Comparison of ENCODE assay signal across 24 cellular contexts in genomic region chr7:25068814-25069213, GRCh38. TPM values are rescaled to one million over a fixed set of nuclear protein-coding genes. Genes with fewer than 3 reads are reported as not detected.
A peak's percentile ranks its signal among the peaks of the same experiment; 100 is the strongest.
DNase-seq lines count a peak whose midpoint lies in the region; ATAC-seq, FAIRE-seq and TF ChIP-seq lines count a peak whose summit lies in the region.
"Had no signal": no experiment of that assay in that cellular context is flagged by ENCODE, and none has a peak within 500 bp of the region (broad histone marks: within the 10 kb centered on the region; RNA-seq: fewer than 3 reads in every experiment).

No MANE protein-coding gene starts in this region.

- H3K9me3 Mint-ChIP-seq in nephron = no peaks in the 10 kb centered on the region
- no peaks in the 10 kb centered on the region for H3K9me3 Mint-ChIP-seq in activated T-cell treated with anti-CD3 and anti-CD28 coated beads, Interleukin-2, amount 50 U/mL, for 72 hours
- H3K9me3 Mint-ChIP-seq: activated T-helper 2 cell treated with anti-CD3 and anti-CD28 coated beads, Interferon-gamma antibody, Interleukin-2, Interleukin-4, amounts not matched to agents 10 μg/mL and 5 μg/mL and 100 μg/mL, durations not matched to agents 14 hours and 24 hours and 36 hours; CD4-positive, alpha-beta T cell; IgD-negative memory B cell had no signal

- no peak overlapping the region for H3K4me2 ChIP-seq in GM12878 (ENCODE audit: control insufficient read depth, insufficient read depth)

- peak; percentile 46; the same call in 2 of the 3 replicates for ATAC-seq in GM12878
- no peak for ATAC-seq in activated T-cell treated with anti-CD3 and anti-CD28 coated beads, Interleukin-2, amount 50 U/mL, for 72 hours (replicated peaks in 1 of 2)
- ATAC-seq: activated CD8-positive, alpha-beta memory T cell treated with anti-CD3 and anti-CD28 coated beads, Interleukin-2, amount 10 ng/mL, durations not matched to agents 7 days and 5 days; mucosa of descending colon had no signal

- H3K27me3 ChIP-seq in H7 (ENCODE audit: control insufficient read depth, insufficient read depth, low read length) (no peaks in the 10 kb centered on the region), GM12878 (replicated peaks in 1 of 2; ENCODE audit: control insufficient read depth in 2 of 2, insufficient read depth in 2 of 2, low read length in 1 of 2) (no peaks in the 10 kb centered on the region; a peak in 1 of 4 replicates), A673 (replicated peaks; ENCODE audit: insufficient read depth, low read depth, low read length, poor library complexity) (no peaks in the 10 kb centered on the region)
- H3K27me3 ChIP-seq: suprapubic skin had no signal

- no peak for TF ChIP-seq POLR2A in GM12878 (IDR thresholded peaks at IDR 0.05; ENCODE audit: low read depth, low read length)

- SMC1A ChIA-PET in GM12878 (lab: Charles Lee; ENCODE audit: uncharacterized antibody, unreplicated experiment) = interaction anchor here (0.9 to 2.6 kb wide), 7 partner anchors 25 to 256 kb away, joined by 3 to 23 read pairs (median 4); no protein-coding TSS in a partner anchor

- intact Hi-C loops in GM12878 (cut with micrococcal nuclease; ENCODE audit: unreplicated experiment) (no loop called here), kidney (cut with DNase I) (no loop called here), A673 (cut with micrococcal nuclease; ENCODE audit: unreplicated experiment) (no loop called here)

- no peak overlapping the region for H2AFZ ChIP-seq in GM12878 (ENCODE audit: control insufficient read depth, low read depth, low read length)

- TF ChIP-seq EP300 in GM12878 (IDR thresholded peaks at IDR 0.05; ENCODE audit: borderline replicate concordance in 1 of 2, control insufficient read depth in 1 of 2, low read depth in 2 of 2, low read length in 2 of 2) = no peak

- FAIRE-seq in GM12878 (lab: Jason Lieb, UNC) = no peak
- FAIRE-seq in kidney (lab: Jason Lieb, UNC) = no peak
- FAIRE-seq: bronchial epithelial cell, TTC549 had no signal

- H3K79me2 ChIP-seq in GM12878 (ENCODE audit: control insufficient read depth, insufficient read depth, low read length) = no peaks in the 10 kb centered on the region

- H3K4me3 Mint-ChIP-seq in nephron = peak overlapping the region in 2 of 3 experiments; percentile 18 to 19
- H3K4me3 Mint-ChIP-seq in activated T-cell treated with anti-CD3 and anti-CD28 coated beads, Interleukin-2, amount 50 U/mL, for 72 hours = no peak overlapping the region
- H3K4me3 Mint-ChIP-seq: activated CD8-positive, alpha-beta memory T cell treated with anti-CD3 and anti-CD28 coated beads, Interleukin-2, amount 10 ng/mL, durations not matched to agents 7 days and 5 days; CD4-positive, alpha-beta T cell; H9; IgD-negative memory B cell had no signal

- no peak overlapping the region for H3K27ac ChIP-seq in GM12878 (ENCODE audit: control insufficient read depth, insufficient read depth)
- no peak overlapping the region for H3K27ac ChIP-seq in kidney (ENCODE audit: low read depth in 2 of 2, low read length in 2 of 2)
- no peak overlapping the region for H3K27ac ChIP-seq in A673 (ENCODE audit: low read depth, low read length, poor library complexity, severe bottlenecking)
- H3K27ac ChIP-seq: HL-60, left ventricle myocardium inferior had no signal

- H3K4me1 ChIP-seq in GM12878 (ENCODE audit: control insufficient read depth, insufficient read depth, low read length) (no peaks in the 10 kb centered on the region), kidney (ENCODE audit: control insufficient read depth in 1 of 2, insufficient read depth in 1 of 2, low read depth in 1 of 2, low read length in 2 of 2) (no peaks in the 10 kb centered on the region), A673 (ENCODE audit: insufficient read depth, low read length, poor library complexity, severe bottlenecking) (peaks cover 3% of the 10 kb centered on the region)

- CTCF ChIA-PET in GM12878 (lab: Yijun Ruan, JAX) = interaction anchor here (1.0 to 2.6 kb wide), 10 partner anchors 24 to 256 kb away, joined by 3 to 30 read pairs (median 6); no protein-coding TSS in a partner anchor
- CTCF ChIA-PET in A673 (lab: Charles Lee) = no interaction called here

- in situ Hi-C loops in GM12878 (cut with MboI) = no loop called here

- H3K9ac ChIP-seq in GM12878 (ENCODE audit: control insufficient read depth, insufficient read depth, low read length) (no peak overlapping the region), kidney (ENCODE audit: low read length in 2 of 2) (no peak overlapping the region)

- H3K27me3 Mint-ChIP-seq in nephron (ENCODE audit: low read depth) = no peaks in the 10 kb centered on the region
- no peaks in the 10 kb centered on the region for H3K27me3 Mint-ChIP-seq in activated T-cell treated with anti-CD3 and anti-CD28 coated beads, Interleukin-2, amount 50 U/mL, for 72 hours (ENCODE audit: low read depth)
- H3K27me3 Mint-ChIP-seq: activated CD8-positive, alpha-beta memory T cell treated with anti-CD3 and anti-CD28 coated beads, Interleukin-2, amount 10 ng/mL, durations not matched to agents 7 days and 5 days; CD4-positive, alpha-beta T cell; IgD-negative memory B cell had no signal

- BruUV-seq in GM12878 (replicated peaks; lab: Mats Ljungman, UMichigan) (no TSS peak), A673 (replicated peaks; lab: Mats Ljungman, UMichigan) (no TSS peak)

- no peak for TF ChIP-seq CTCF in GM12878 (IDR thresholded peaks at IDR 0.05 in 2 of 3, conservative IDR thresholded peaks at IDR 0.05 in 1 of 3; ENCODE audit: control insufficient read depth in 2 of 3, extremely low read depth in 1 of 3, insufficient read depth in 1 of 3, low read depth in 3 of 3, low read length in 3 of 3)
- TF ChIP-seq CTCF in nephron (IDR thresholded peaks at IDR 0.05; ENCODE audit: unreplicated experiment in 3 of 3) = no peak
- no peak for TF ChIP-seq CTCF in kidney (IDR thresholded peaks at IDR 0.05; ENCODE audit: borderline replicate concordance, extremely low read depth, insufficient read depth)
- TF ChIP-seq CTCF in A673 (conservative IDR thresholded peaks at IDR 0.05; ENCODE audit: low read depth, low read length) = no peak

- 66% methylated on average over 5 of the region's 5 CpGs for WGBS in GM12878 (ENCODE audit: insufficient coverage, insufficient replicate concordance, low lambda C conversion rate, missing lambda C conversion rate)

- no peak overlapping the region for H3K27ac Mint-ChIP-seq in nephron
- H3K27ac Mint-ChIP-seq in activated T-cell treated with anti-CD3 and anti-CD28 coated beads, Interleukin-2, amount 50 U/mL, for 72 hours = no peak overlapping the region
- H3K27ac Mint-ChIP-seq: activated CD8-positive, alpha-beta memory T cell treated with anti-CD3 and anti-CD28 coated beads, Interleukin-2, amount 10 ng/mL, durations not matched to agents 7 days and 5 days; activated T-helper 2 cell treated with anti-CD3 and anti-CD28 coated beads, Interferon-gamma antibody, Interleukin-2, Interleukin-4, amounts not matched to agents 10 μg/mL and 5 μg/mL and 100 μg/mL, durations not matched to agents 14 hours and 24 hours and 36 hours; CD4-positive, alpha-beta T cell; H9; IgD-negative memory B cell had no signal

- TF ChIP-seq RAD21 in GM12878 (IDR thresholded peaks at IDR 0.05; ENCODE audit: insufficient read depth, low read depth, low read length) = no peak

- H3K4me3 ChIP-seq in H7 (ENCODE audit: insufficient read depth, low read depth, low read length) (no peak overlapping the region), GM12878 (no peak overlapping the region), kidney (ENCODE audit: low read length in 2 of 2) (no peak overlapping the region), A673 (ENCODE audit: low read depth, low read length, poor library complexity, severe bottlenecking) (no peak overlapping the region)
- H3K4me3 ChIP-seq: left ventricle myocardium inferior, mucosa of descending colon, suprapubic skin had no signal

- H4K20me1 ChIP-seq in GM12878 (ENCODE audit: control insufficient read depth, insufficient read depth) = no peaks in the 10 kb centered on the region

- DNase-seq in AG20443 (ENCODE audit: low spot score) (peak; percentile 14), H7 (peak; percentile 14), GM12878 (ENCODE audit: low read depth, low spot score) (no peak), kidney (no peak), A673 (ENCODE audit: low spot score) (no peak), NCI-H774 (lab: John Stamatoyannopoulos, UW) (no peak)
- DNase-seq in activated T-cell treated with anti-CD3 and anti-CD28 coated beads, Interleukin-2, amount 50 U/mL, for 72 hours = no peak
- DNase-seq: activated CD4-positive, alpha-beta T cell treated with anti-CD3 and anti-CD28 coated beads for 4 hours; activated CD8-positive, alpha-beta memory T cell treated with anti-CD3 and anti-CD28 coated beads, Interleukin-2, amount 10 ng/mL, durations not matched to agents 7 days and 5 days; CD4-positive, alpha-beta T cell; DND-41; H9; left ventricle myocardium inferior; mucosa of descending colon; MV-4-11; NCI-H1930; NCI-H226 had no signal

- no peaks in the 10 kb centered on the region for H3K36me3 Mint-ChIP-seq in nephron (ENCODE audit: low read depth)
- no peaks in the 10 kb centered on the region for H3K36me3 Mint-ChIP-seq in activated T-cell treated with anti-CD3 and anti-CD28 coated beads, Interleukin-2, amount 50 U/mL, for 72 hours (ENCODE audit: insufficient read depth in 2 of 2)
- H3K36me3 Mint-ChIP-seq: activated CD8-positive, alpha-beta memory T cell treated with anti-CD3 and anti-CD28 coated beads, Interleukin-2, amount 10 ng/mL, durations not matched to agents 7 days and 5 days had no signal

- H3K4me1 Mint-ChIP-seq in nephron = peaks cover 9% of the 10 kb centered on the region
- peaks cover 13% of the 10 kb centered on the region for H3K4me1 Mint-ChIP-seq in activated T-cell treated with anti-CD3 and anti-CD28 coated beads, Interleukin-2, amount 50 U/mL, for 72 hours (ENCODE audit: low read depth)

- POLR2A ChIA-PET in GM12878 (lab: Charles Lee) (interaction anchor here (1.1 kb wide), 1 partner anchor 88 kb away, joined by 3 read pairs; no protein-coding TSS in a partner anchor), A673 (lab: Charles Lee; ENCODE audit: low non-redundant PET) (no interaction called here)

- H3K9me3 ChIP-seq in GM12878 (replicated peaks; ENCODE audit: control insufficient read depth, insufficient read depth, low read length) = no peaks in the 10 kb centered on the region
- H3K9me3 ChIP-seq in kidney (ENCODE audit: control insufficient read depth in 1 of 2, low read length in 2 of 2) = no peaks in the 10 kb centered on the region
- no peaks in the 10 kb centered on the region for H3K9me3 ChIP-seq in A673 (ENCODE audit: low read depth, low read length, poor library complexity, severe bottlenecking)
- H3K9me3 ChIP-seq: left ventricle myocardium inferior, mucosa of descending colon, suprapubic skin had no signal

- H3K36me3 ChIP-seq in H7 (replicated peaks; ENCODE audit: control insufficient read depth, insufficient read depth, low read length) = no peaks in the 10 kb centered on the region
- H3K36me3 ChIP-seq in GM12878 (ENCODE audit: control insufficient read depth in 2 of 2, insufficient read depth in 2 of 2, low read length in 1 of 2) = no peaks in the 10 kb centered on the region; a peak in 1 of 4 replicates
- no peaks in the 10 kb centered on the region for H3K36me3 ChIP-seq in kidney (ENCODE audit: control insufficient read depth in 1 of 2, insufficient read depth in 2 of 2, low read length in 2 of 2)
- H3K36me3 ChIP-seq in A673 (ENCODE audit: insufficient read depth, low read length, poor library complexity, severe bottlenecking) = no peaks in the 10 kb centered on the region
- H3K36me3 ChIP-seq: left ventricle myocardium inferior, suprapubic skin had no signal

- RAD21 ChIA-PET in GM12878 (lab: Charles Lee; ENCODE audit: unreplicated experiment) = interaction anchor here (1.4 to 2.6 kb wide), 2 partner anchors 248 to 257 kb away, joined by 16 to 19 read pairs; no protein-coding TSS in a partner anchor

RNA-seq across cellular contexts. Expression of gene CYCS, which starts 56.2 kb away (rescaled TPM):
- total RNA-seq in H7 (2014; rRNA removed; shearing (Covaris generic)) = 115 and 121 TPM in 2 replicates
- total RNA-seq in GM12878 (2013; cell fraction: nucleolus; rRNA removed) = 33.1 and 34.4 TPM in 2 replicates
- total RNA-seq in GM12878 (2014; rRNA removed) = 113 and 149 TPM in 2 replicates
- 199 and 221 TPM in 2 replicates for total RNA-seq in GM12878 (2014; rRNA removed; fragmentation: Illumina TruSeq; extraction: Trizol)
- total RNA-seq in GM12878 (2021) = 238 and 241 TPM in 2 replicates
- 48.2 TPM for polyA plus RNA-seq in GM12878 (2011; ENCODE audit: low read depth)
- polyA plus RNA-seq in GM12878 (2011; rRNA removed) = 150 and 272 TPM in 2 replicates
- polyA plus RNA-seq in GM12878 (2011; cell fraction: cytosol; rRNA removed) = 26.3 and 38.7 TPM in 2 replicates
- 27.8 and 30.2 TPM in 2 replicates for polyA plus RNA-seq in GM12878 (2011; cell fraction: nucleus; rRNA removed)
- polyA plus RNA-seq in GM12878 (2012) = 110 and 115 TPM in 2 replicates
- polyA plus RNA-seq in GM12878 (2014; fragmentation: Illumina TruSeq; extraction: Trizol) = 475 and 485 TPM in 2 replicates
- 100 to 1,000 TPM; 641 to 952 TPM for polyA plus RNA-seq in GM12878 (2014; fragmentation: Nextera tagmentation; extraction: Ambion mirVana)
- 130 and 188 TPM in 2 replicates for polyA plus RNA-seq in GM12878 (2014; rRNA removed)
- polyA plus RNA-seq in GM12878 (2016; fragmentation: Nextera tagmentation; extraction: Ambion mirVana) = 100 to 1,000 TPM; 674 to 685 TPM
- 14.2 and 24.3 TPM in 2 replicates for polyA minus RNA-seq in GM12878 (2011; rRNA and poly(A)+ RNA removed)
- polyA minus RNA-seq in GM12878 (2011; cell fraction: cytosol; rRNA and poly(A)+ RNA removed) = 17.2 and 25.3 TPM in 2 replicates
- 15.6 and 31.4 TPM in 2 replicates for polyA minus RNA-seq in GM12878 (2011; cell fraction: nucleus; rRNA and poly(A)+ RNA removed)
- total RNA-seq in kidney = 94.3 TPM
- 239 TPM for polyA plus RNA-seq in kidney (ENCODE audit: insufficient read depth, low read depth, low replicate concordance)
- total RNA-seq in activated T-cell treated with anti-CD3 and anti-CD28 coated beads, Interleukin-2, amount 50 U/mL, for 72 hours = 100 to 1,000 TPM; 147 to 158 TPM
- total RNA-seq in A673 (2021) = 274 and 350 TPM in 2 replicates

Comparison
In these comparisons a context has a peak if more than half of its experiments do, and no peak if none do; other contexts are left out.
1. DNase-seq: peak in AG20443 (single experiment) and H7 (single experiment); none in GM12878 (single experiment), kidney (single experiment), activated T-cell treated with anti-CD3 and anti-CD28 coated beads, Interleukin-2, amount 50 U/mL, for 72 hours (0 of 2), A673 (single experiment) and NCI-H774 (single experiment).
2. H3K4me3 Mint-ChIP-seq: peak in nephron (2 of 3); none in activated T-cell treated with anti-CD3 and anti-CD28 coated beads, Interleukin-2, amount 50 U/mL, for 72 hours (0 of 2).